1 cellular context compared by ENCODE assay signal in the genomic region with DNA sequence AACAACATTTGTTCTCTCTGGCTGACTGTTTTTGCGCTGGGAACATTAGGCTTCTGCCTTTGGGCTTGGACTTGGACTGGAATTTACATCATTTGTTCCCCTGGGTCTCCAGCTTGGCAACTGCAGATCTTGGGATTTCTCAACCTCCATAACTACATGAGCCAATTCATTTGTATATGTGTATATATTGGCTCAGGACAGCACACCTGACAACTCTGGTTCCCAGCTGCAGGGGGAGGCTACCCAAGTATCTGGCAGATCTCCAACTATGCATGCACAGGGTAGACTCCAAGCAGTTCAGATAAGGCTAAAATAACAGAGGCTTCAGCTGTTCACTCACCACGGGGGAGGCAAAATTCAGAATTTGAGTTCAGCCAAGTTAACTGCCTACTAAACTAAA.
TF ChIP-seq lines count a peak whose summit lies in the region.

No MANE protein-coding gene starts in this region.

TF ChIP-seq in GM23338, 12 proteins besides CTCF, POLR2A, EP300 and RAD21:
- TF ChIP-seq, protein P1, sequence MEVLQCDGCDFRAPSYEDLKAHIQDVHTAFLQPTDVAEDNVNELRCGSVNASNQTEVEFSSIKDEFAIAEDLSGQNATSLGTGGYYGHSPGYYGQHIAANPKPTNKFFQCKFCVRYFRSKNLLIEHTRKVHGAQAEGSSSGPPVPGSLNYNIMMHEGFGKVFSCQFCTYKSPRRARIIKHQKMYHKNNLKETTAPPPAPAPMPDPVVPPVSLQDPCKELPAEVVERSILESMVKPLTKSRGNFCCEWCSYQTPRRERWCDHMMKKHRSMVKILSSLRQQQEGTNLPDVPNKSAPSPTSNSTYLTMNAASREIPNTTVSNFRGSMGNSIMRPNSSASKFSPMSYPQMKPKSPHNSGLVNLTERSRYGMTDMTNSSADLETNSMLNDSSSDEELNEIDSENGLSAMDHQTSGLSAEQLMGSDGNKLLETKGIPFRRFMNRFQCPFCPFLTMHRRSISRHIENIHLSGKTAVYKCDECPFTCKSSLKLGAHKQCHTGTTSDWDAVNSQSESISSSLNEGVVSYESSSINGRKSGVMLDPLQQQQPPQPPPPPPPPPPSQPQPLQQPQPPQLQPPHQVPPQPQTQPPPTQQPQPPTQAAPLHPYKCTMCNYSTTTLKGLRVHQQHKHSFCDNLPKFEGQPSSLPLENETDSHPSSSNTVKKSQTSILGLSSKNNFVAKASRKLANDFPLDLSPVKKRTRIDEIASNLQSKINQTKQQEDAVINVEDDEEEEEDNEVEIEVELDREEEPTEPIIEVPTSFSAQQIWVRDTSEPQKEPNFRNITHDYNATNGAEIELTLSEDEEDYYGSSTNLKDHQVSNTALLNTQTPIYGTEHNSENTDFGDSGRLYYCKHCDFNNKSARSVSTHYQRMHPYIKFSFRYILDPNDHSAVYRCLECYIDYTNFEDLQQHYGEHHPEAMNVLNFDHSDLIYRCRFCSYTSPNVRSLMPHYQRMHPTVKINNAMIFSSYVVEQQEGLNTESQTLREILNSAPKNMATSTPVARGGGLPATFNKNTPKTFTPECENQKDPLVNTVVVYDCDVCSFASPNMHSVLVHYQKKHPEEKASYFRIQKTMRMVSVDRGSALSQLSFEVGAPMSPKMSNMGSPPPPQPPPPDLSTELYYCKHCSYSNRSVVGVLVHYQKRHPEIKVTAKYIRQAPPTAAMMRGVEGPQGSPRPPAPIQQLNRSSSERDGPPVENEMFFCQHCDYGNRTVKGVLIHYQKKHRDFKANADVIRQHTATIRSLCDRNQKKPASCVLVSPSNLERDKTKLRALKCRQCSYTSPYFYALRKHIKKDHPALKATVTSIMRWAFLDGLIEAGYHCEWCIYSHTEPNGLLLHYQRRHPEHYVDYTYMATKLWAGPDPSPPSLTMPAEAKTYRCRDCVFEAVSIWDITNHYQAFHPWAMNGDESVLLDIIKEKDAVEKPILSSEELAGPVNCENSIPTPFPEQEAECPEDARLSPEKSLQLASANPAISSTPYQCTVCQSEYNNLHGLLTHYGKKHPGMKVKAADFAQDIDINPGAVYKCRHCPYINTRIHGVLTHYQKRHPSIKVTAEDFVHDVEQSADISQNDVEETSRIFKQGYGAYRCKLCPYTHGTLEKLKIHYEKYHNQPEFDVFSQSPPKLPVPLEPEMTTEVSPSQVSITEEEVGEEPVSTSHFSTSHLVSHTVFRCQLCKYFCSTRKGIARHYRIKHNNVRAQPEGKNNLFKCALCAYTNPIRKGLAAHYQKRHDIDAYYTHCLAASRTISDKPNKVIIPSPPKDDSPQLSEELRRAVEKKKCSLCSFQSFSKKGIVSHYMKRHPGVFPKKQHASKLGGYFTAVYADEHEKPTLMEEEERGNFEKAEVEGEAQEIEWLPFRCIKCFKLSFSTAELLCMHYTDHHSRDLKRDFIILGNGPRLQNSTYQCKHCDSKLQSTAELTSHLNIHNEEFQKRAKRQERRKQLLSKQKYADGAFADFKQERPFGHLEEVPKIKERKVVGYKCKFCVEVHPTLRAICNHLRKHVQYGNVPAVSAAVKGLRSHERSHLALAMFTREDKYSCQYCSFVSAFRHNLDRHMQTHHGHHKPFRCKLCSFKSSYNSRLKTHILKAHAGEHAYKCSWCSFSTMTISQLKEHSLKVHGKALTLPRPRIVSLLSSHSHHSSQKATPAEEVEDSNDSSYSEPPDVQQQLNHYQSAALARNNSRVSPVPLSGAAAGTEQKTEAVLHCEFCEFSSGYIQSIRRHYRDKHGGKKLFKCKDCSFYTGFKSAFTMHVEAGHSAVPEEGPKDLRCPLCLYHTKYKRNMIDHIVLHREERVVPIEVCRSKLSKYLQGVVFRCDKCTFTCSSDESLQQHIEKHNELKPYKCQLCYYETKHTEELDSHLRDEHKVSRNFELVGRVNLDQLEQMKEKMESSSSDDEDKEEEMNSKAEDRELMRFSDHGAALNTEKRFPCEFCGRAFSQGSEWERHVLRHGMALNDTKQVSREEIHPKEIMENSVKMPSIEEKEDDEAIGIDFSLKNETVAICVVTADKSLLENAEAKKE (CRISPR knock-in tag; IDR thresholded peaks at IDR 0.05): no peak
- TF ChIP-seq STAT1 (IDR thresholded peaks at IDR 0.05; ENCODE audit: unreplicated experiment): no peak
- TF ChIP-seq, protein P2, sequence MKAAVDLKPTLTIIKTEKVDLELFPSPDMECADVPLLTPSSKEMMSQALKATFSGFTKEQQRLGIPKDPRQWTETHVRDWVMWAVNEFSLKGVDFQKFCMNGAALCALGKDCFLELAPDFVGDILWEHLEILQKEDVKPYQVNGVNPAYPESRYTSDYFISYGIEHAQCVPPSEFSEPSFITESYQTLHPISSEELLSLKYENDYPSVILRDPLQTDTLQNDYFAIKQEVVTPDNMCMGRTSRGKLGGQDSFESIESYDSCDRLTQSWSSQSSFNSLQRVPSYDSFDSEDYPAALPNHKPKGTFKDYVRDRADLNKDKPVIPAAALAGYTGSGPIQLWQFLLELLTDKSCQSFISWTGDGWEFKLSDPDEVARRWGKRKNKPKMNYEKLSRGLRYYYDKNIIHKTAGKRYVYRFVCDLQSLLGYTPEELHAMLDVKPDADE (IDR thresholded peaks at IDR 0.05): no peak
- TF ChIP-seq, protein P3, sequence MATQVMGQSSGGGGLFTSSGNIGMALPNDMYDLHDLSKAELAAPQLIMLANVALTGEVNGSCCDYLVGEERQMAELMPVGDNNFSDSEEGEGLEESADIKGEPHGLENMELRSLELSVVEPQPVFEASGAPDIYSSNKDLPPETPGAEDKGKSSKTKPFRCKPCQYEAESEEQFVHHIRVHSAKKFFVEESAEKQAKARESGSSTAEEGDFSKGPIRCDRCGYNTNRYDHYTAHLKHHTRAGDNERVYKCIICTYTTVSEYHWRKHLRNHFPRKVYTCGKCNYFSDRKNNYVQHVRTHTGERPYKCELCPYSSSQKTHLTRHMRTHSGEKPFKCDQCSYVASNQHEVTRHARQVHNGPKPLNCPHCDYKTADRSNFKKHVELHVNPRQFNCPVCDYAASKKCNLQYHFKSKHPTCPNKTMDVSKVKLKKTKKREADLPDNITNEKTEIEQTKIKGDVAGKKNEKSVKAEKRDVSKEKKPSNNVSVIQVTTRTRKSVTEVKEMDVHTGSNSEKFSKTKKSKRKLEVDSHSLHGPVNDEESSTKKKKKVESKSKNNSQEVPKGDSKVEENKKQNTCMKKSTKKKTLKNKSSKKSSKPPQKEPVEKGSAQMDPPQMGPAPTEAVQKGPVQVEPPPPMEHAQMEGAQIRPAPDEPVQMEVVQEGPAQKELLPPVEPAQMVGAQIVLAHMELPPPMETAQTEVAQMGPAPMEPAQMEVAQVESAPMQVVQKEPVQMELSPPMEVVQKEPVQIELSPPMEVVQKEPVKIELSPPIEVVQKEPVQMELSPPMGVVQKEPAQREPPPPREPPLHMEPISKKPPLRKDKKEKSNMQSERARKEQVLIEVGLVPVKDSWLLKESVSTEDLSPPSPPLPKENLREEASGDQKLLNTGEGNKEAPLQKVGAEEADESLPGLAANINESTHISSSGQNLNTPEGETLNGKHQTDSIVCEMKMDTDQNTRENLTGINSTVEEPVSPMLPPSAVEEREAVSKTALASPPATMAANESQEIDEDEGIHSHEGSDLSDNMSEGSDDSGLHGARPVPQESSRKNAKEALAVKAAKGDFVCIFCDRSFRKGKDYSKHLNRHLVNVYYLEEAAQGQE (IDR thresholded peaks at IDR 0.05; ENCODE audit: unreplicated experiment): no peak
- no peak for TF ChIP-seq ZNF331 (CRISPR knock-in tag; IDR thresholded peaks at IDR 0.05; ENCODE audit: low read depth)
- TF ChIP-seq JUNB (IDR thresholded peaks at IDR 0.05; ENCODE audit: unreplicated experiment): no peak
- no peak for TF ChIP-seq EZH2phosphoT487 (IDR thresholded peaks at IDR 0.05; ENCODE audit: unreplicated experiment)
- no peak for TF ChIP-seq POLR2AphosphoS5 (IDR thresholded peaks at IDR 0.05; ENCODE audit: low read depth)
- no peak for TF ChIP-seq NANOG (IDR thresholded peaks at IDR 0.05; ENCODE audit: borderline replicate concordance)
- no peak for TF ChIP-seq ZNF114 (CRISPR knock-in tag; IDR thresholded peaks at IDR 0.05)
- no peak for TF ChIP-seq EZH2 (IDR thresholded peaks at IDR 0.05; ENCODE audit: low read depth, unreplicated experiment)
- TF ChIP-seq CREB1 (CRISPR knock-in tag; IDR thresholded peaks at IDR 0.05; ENCODE audit: low read depth): no peak
